8 cellular contexts compared by ENCODE assay signal in genomic region chr11:69166186-69167115, GRCh38. TPM values are rescaled to one million over a fixed set of nuclear protein-coding genes. Genes with fewer than 3 reads are reported as not detected.
DNase-seq lines count a peak whose midpoint lies in the region; TF ChIP-seq lines count a peak whose summit lies in the region.

No MANE protein-coding gene starts in this region.

- peak overlapping the region; percentile 76 for H3K4me2 ChIP-seq in skeletal muscle satellite cell (ENCODE audit: low read length)

- peaks cover 2% of the 10 kb centered on the region for H3K27me3 Mint-ChIP-seq in HFFc6 (ENCODE audit: insufficient read depth)
- peaks cover 5% of the 10 kb centered on the region for H3K27me3 Mint-ChIP-seq in activated CD4-positive, alpha-beta memory T cell treated with anti-CD3 and anti-CD28 coated beads for 36 hours

- H3K9me3 ChIP-seq in MG63 = no peaks in the 10 kb centered on the region; the same call in none of the 2 replicates
- no peaks in the 10 kb centered on the region for H3K9me3 ChIP-seq in skeletal muscle satellite cell (replicated peaks; ENCODE audit: low read length)

- no peaks in the 10 kb centered on the region for H3K36me3 ChIP-seq in MG63
- H3K36me3 ChIP-seq in skeletal muscle satellite cell (ENCODE audit: insufficient read depth, low read length) = no peaks in the 10 kb centered on the region

- peak overlapping the region; percentile 58; the same call in 1 of the 2 replicates for H3K27ac Mint-ChIP-seq in HFFc6
- peak overlapping the region; percentile 29 for H3K27ac Mint-ChIP-seq in activated CD4-positive, alpha-beta memory T cell treated with anti-CD3 and anti-CD28 coated beads for 36 hours

- H3K4me1 ChIP-seq in skeletal muscle satellite cell (ENCODE audit: control insufficient read depth, insufficient read depth, low read length) = peaks cover 13% of the 10 kb centered on the region

- no peak overlapping the region for H3K9ac ChIP-seq in skeletal muscle satellite cell (ENCODE audit: low read depth, low read length)

- DNase-seq in NCI-H146 (lab: John Stamatoyannopoulos, UW) (peak; percentile 27), NCI-H146 treated with DMSO at 0.1 percent for 48 hours (lab: John Stamatoyannopoulos, UW; ENCODE audit: unreplicated experiment) (no peak), HFFc6 (peak; percentile 74), MG63 (peak; percentile 74), foreskin fibroblast (peak; percentile 65 to 81), NCI-H82 treated with DMSO at 0.1 percent for 48 hours (lab: John Stamatoyannopoulos, UW; ENCODE audit: unreplicated experiment) (no peak)
- peak; percentile 75 for DNase-seq in activated CD4-positive, alpha-beta memory T cell treated with anti-CD3 and anti-CD28 coated beads for 36 hours

- H3K27me3 ChIP-seq in MG63 (no peaks in the 10 kb centered on the region), skeletal muscle satellite cell (ENCODE audit: control insufficient read depth, insufficient read depth, low read length) (peaks cover 8% of the 10 kb centered on the region)

- peak overlapping the region; percentile 76 for H3K4me3 Mint-ChIP-seq in HFFc6
- peak overlapping the region; percentile 16 for H3K4me3 Mint-ChIP-seq in activated CD4-positive, alpha-beta memory T cell treated with anti-CD3 and anti-CD28 coated beads for 36 hours

- H3K9me3 Mint-ChIP-seq in HFFc6 = peaks cover 6% of the 10 kb centered on the region
- peaks cover 11% of the 10 kb centered on the region for H3K9me3 Mint-ChIP-seq in activated CD4-positive, alpha-beta memory T cell treated with anti-CD3 and anti-CD28 coated beads for 36 hours

- H3K36me3 Mint-ChIP-seq in HFFc6 (ENCODE audit: low read depth) = peaks cover 13% of the 10 kb centered on the region
- H3K36me3 Mint-ChIP-seq in activated CD4-positive, alpha-beta memory T cell treated with anti-CD3 and anti-CD28 coated beads for 36 hours = no peaks in the 10 kb centered on the region

- TF ChIP-seq CTCF in HFFc6 (IDR thresholded peaks at IDR 0.05) = peak; percentile 64
- TF ChIP-seq CTCF in foreskin fibroblast (IDR thresholded peaks at IDR 0.05; ENCODE audit: low read depth, low read length) = peak; percentile 21

- H3K4me1 Mint-ChIP-seq in HFFc6 (ENCODE audit: low read depth) = peaks cover 15% of the 10 kb centered on the region
- peaks cover 10% of the 10 kb centered on the region for H3K4me1 Mint-ChIP-seq in activated CD4-positive, alpha-beta memory T cell treated with anti-CD3 and anti-CD28 coated beads for 36 hours (ENCODE audit: low read depth)

- intact Hi-C loops in activated CD4-positive, alpha-beta memory T cell treated with anti-CD3 and anti-CD28 coated beads for 36 hours (cut with micrococcal nuclease) = loop anchor here (1.0 kb wide), 1 partner anchor 43 kb away; no protein-coding TSS in a partner anchor

- H3K4me3 ChIP-seq in MG63 (no peak overlapping the region), foreskin fibroblast (ENCODE audit: low read depth in 1 of 2, low read length in 2 of 2) (no peak overlapping the region), skeletal muscle satellite cell (ENCODE audit: low read length) (peak overlapping the region; percentile 43)

- POLR2A ChIA-PET in activated CD4-positive, alpha-beta memory T cell treated with anti-CD3 and anti-CD28 coated beads for 36 hours (lab: Charles Lee) = interaction anchor here (0.6 to 0.7 kb wide), 2 partner anchors 65 to 839 kb away, joined by 3 to 5 read pairs; no protein-coding TSS in a partner anchor

- CTCF ChIA-PET in activated CD4-positive, alpha-beta memory T cell treated with anti-CD3 and anti-CD28 coated beads for 36 hours (lab: Charles Lee) = no interaction called here

RNA-seq across cellular contexts. Expression of gene SMIM38, which starts 10.7 kb away (rescaled TPM):
- total RNA-seq in HFFc6 (2021; fragmentation: NEBNext Ultra II Directional; extraction: Animal tissue kit (Norgen Biotek cat#: 25700)) = not detected
- total RNA-seq in MG63 (2014; rRNA removed; shearing (Covaris generic); ENCODE audit: low replicate concordance) = not detected in 2 replicates
- total RNA-seq in activated CD4-positive, alpha-beta memory T cell treated with anti-CD3 and anti-CD28 coated beads for 36 hours = 1 to 10 TPM; 1.5 to 1.8 TPM
- not detected in 2 replicates for total RNA-seq in skeletal muscle satellite cell (2012; rRNA removed)

Comparison
In these comparisons a context has a peak if more than half of its experiments do, and no peak if none do; other contexts are left out.
1. DNase-seq: peak in NCI-H146 (single experiment), HFFc6 (single experiment), MG63 (single experiment), activated CD4-positive, alpha-beta memory T cell treated with anti-CD3 and anti-CD28 coated beads for 36 hours (single experiment) and foreskin fibroblast (2 of 2); none in NCI-H146 treated with DMSO at 0.1 percent for 48 hours (single experiment) and NCI-H82 treated with DMSO at 0.1 percent for 48 hours (single experiment).